Comparison of ENCODE assay signal across 35 cellular contexts in genomic region chr3:44173263-44173662, GRCh38.
"Had no signal": no experiment of that assay in that cellular context is flagged by ENCODE, and none has a peak within 500 bp of the region (broad histone marks: within the 10 kb centered on the region; RNA-seq: fewer than 3 reads in every experiment).

No MANE protein-coding gene starts in this region.

- DNase-seq: Karpas-422, Kasumi-1, KG1, MG63, MM.1S, MV-4-11, NCI-H1048, NCI-H1092, NCI-H1092 treated with DMSO at 0.1 percent for 48 hours, NCI-H1105, NCI-H1105 treated with DMSO at 0.1 percent for 48 hours, NCI-H1417, NCI-H1417 treated with DMSO at 0.1 percent for 48 hours, NCI-H1436, NCI-H1436 treated with DMSO at 0.1 percent for 48 hours, NCI-H146, NCI-H1694, NCI-H1694 treated with DMSO at 0.1 percent for 48 hours, NCI-H187, NCI-H187 treated with DMSO at 0.1 percent for 48 hours, NCI-H1930, NCI-H2029, NCI-H2029 treated with DMSO at 0.1 percent for 48 hours, NCI-H2081, NCI-H2081 treated with DMSO at 0.1 percent for 48 hours, NCI-H2107, NCI-H2171, NCI-H2171 treated with DMSO at 0.1 percent for 48 hours, NCI-H2227 treated with DMSO at 0.1 percent for 48 hours, NCI-H226, NCI-H345, NCI-H446, NCI-H446 treated with DMSO at 0.1 percent for 48 hours, NCI-H510A had no signal

- H3K4me2 ChIP-seq: KMS-11 had no signal

- H3K27ac ChIP-seq: KMS-11 had no signal

- H3K27me3 ChIP-seq: MG63 had no signal

- H3K9ac ChIP-seq: KMS-11 had no signal

- H3K9me3 ChIP-seq: MG63 had no signal

- H3K36me3 ChIP-seq: MG63 had no signal

- H3K4me3 ChIP-seq: MG63 had no signal
